ENCODE assay signal across 8 cellular contexts in genomic region chr2:102106813-102107740, GRCh38. TPM values are rescaled to one million over a fixed set of nuclear protein-coding genes. Genes with fewer than 3 reads are reported as not detected.
A peak's percentile ranks its signal among the peaks of the same experiment; 100 is the strongest.
DNase-seq lines count a peak whose midpoint lies in the region; ATAC-seq and TF ChIP-seq lines count a peak whose summit lies in the region.
"Not testable (repeated sequence)": the region's sequence is repeated elsewhere in the genome, so short reads cannot be mapped to it uniquely, and the experiment has no call there.

No MANE protein-coding gene starts in this region.

- H3K9ac ChIP-seq in IMR-90 (ENCODE audit: low read depth, low read length) = not testable (repeated sequence)

- peaks cover 75% of the 10 kb centered on the region for H3K79me2 ChIP-seq in ACC112 (ENCODE audit: control insufficient read depth, insufficient read depth, low read length, unreplicated experiment)

- H3K27me3 ChIP-seq in ACC112 (ENCODE audit: insufficient read depth, low read length); IMR-90 (ENCODE audit: control insufficient read depth, insufficient read depth, low read length); brain microvascular endothelial cell (replicated peaks); right lobe of liver; psoas muscle (ENCODE audit: insufficient read depth in 3 of 3, low read length in 2 of 3); upper lobe of left lung: not testable (repeated sequence)

- not testable (repeated sequence) for TF ChIP-seq RAD21 in IMR-90 (IDR thresholded peaks at IDR 0.05; ENCODE audit: low read length)

- intact Hi-C loops in IMR-90 (cut with micrococcal nuclease); right lobe of liver (cut with DNase I); psoas muscle (cut with DNase I): not testable (repeated sequence)

- not testable (repeated sequence) for H3K79me1 ChIP-seq in IMR-90 (ENCODE audit: low read depth in 1 of 2, low read length in 2 of 2)

- peak overlapping the region; percentile 25; the same call in 1 of the 2 replicates for H3K4me2 ChIP-seq in IMR-90 (ENCODE audit: low read depth, low read length)

- ATAC-seq in IMR-90 (ENCODE audit: low read depth); activated T-helper 17 cell treated with anti-CD3 and anti-CD28 coated beads, Interleukin-2, amount 50 U/mL, for 72 hours (replicated peaks); right lobe of liver; psoas muscle; upper lobe of left lung (ENCODE audit: low FRiP score in 2 of 2): not testable (repeated sequence)

- H3K4me3 ChIP-seq in ACC112 (ENCODE audit: low read depth, low read length) = peak overlapping the region; percentile 88
- not testable (repeated sequence) for H3K4me3 ChIP-seq in IMR-90 (ENCODE audit: insufficient read depth, low read depth, low read length); brain microvascular endothelial cell (ENCODE audit: low read depth, low read length)
- H3K4me3 ChIP-seq in fibroblast of the aortic adventitia (ENCODE audit: low read depth, low read length) = peak overlapping the region; percentile 79
- H3K4me3 ChIP-seq in right lobe of liver = peak overlapping the region; percentile 30 to 55 (median 54)
- H3K4me3 ChIP-seq in psoas muscle = peak overlapping the region; percentile 3
- H3K4me3 ChIP-seq in upper lobe of left lung = peak overlapping the region in 1 of 4 donors; percentile 50

- H3K27ac ChIP-seq in ACC112 (ENCODE audit: low read depth, low read length) = peak overlapping the region; percentile 98
- peak overlapping the region; percentile 50; the same call in 1 of the 2 replicates for H3K27ac ChIP-seq in IMR-90 (ENCODE audit: insufficient read depth, low read length)
- H3K27ac ChIP-seq in brain microvascular endothelial cell = peak overlapping the region; percentile 11
- H3K27ac ChIP-seq in right lobe of liver = peak overlapping the region; percentile 74 to 88 (median 77)
- not testable (repeated sequence) for H3K27ac ChIP-seq in psoas muscle
- H3K27ac ChIP-seq in upper lobe of left lung = peak overlapping the region in 3 of 4 donors; percentile 42 to 83 (median 76)

- TF ChIP-seq EP300 in upper lobe of left lung (IDR thresholded peaks at IDR 0.05) = not testable (repeated sequence)

- H3K27me3 Mint-ChIP-seq in activated T-helper 17 cell treated with anti-CD3 and anti-CD28 coated beads, Interleukin-2, amount 50 U/mL, for 72 hours = not testable (repeated sequence)

- H3K9me1 ChIP-seq in IMR-90 (ENCODE audit: insufficient read depth, low read length) = not testable (repeated sequence)

- not testable (repeated sequence) for H4K20me1 ChIP-seq in IMR-90 (ENCODE audit: insufficient read depth, low read length)

- peaks cover 46% of the 10 kb centered on the region for H3K4me1 Mint-ChIP-seq in activated T-helper 17 cell treated with anti-CD3 and anti-CD28 coated beads, Interleukin-2, amount 50 U/mL, for 72 hours

- H2BK20ac ChIP-seq in IMR-90 (ENCODE audit: low read depth, low read length) = not testable (repeated sequence)

- peak overlapping the region; percentile 93 for H3K27ac Mint-ChIP-seq in activated T-helper 17 cell treated with anti-CD3 and anti-CD28 coated beads, Interleukin-2, amount 50 U/mL, for 72 hours

- H3K18ac ChIP-seq in IMR-90 (ENCODE audit: low read depth, low read length) = peak overlapping the region; percentile 25

- not testable (repeated sequence) for H3K9me3 ChIP-seq in IMR-90 (ENCODE audit: control insufficient read depth, insufficient read depth, low read length); right lobe of liver; psoas muscle; upper lobe of left lung

- H4K91ac ChIP-seq in IMR-90 (ENCODE audit: insufficient read depth, low read depth, low read length) = not testable (repeated sequence)

- WGBS in IMR-90 (ENCODE audit: extremely low coverage in 2 of 2, insufficient read length in 1 of 2), 2 experiments = no CpG with 5 or more reads among the region's 6 CpGs
- 49% methylated on average over 6 of the region's 6 CpGs for WGBS in right lobe of liver (ENCODE audit: insufficient coverage, low coverage, low lambda C conversion rate, missing lambda C conversion rate)
- 82 to 92% (median 83%) methylated on average over 6 of the region's 6 CpGs for WGBS in psoas muscle, 3 donors
- 67 to 89% methylated on average over 6 of the region's 6 CpGs for WGBS in upper lobe of left lung, 2 donors

- TF ChIP-seq POLR2A in IMR-90 (IDR thresholded peaks at IDR 0.05; ENCODE audit: low read depth, low read length); right lobe of liver (IDR thresholded peaks at IDR 0.05); upper lobe of left lung (IDR thresholded peaks at IDR 0.05): not testable (repeated sequence)

- peaks cover 71% of the 10 kb centered on the region for H3K36me3 Mint-ChIP-seq in activated T-helper 17 cell treated with anti-CD3 and anti-CD28 coated beads, Interleukin-2, amount 50 U/mL, for 72 hours (ENCODE audit: low read depth)

- not testable (repeated sequence) for H3K23ac ChIP-seq in IMR-90 (ENCODE audit: low read depth, low read length)

- H3K56ac ChIP-seq in IMR-90 (ENCODE audit: extremely low read depth, insufficient read depth, low read length) = not testable (repeated sequence)

- peak overlapping the region; percentile 43 for H2BK5ac ChIP-seq in IMR-90 (ENCODE audit: low read depth, low read length, poor library complexity, severe bottlenecking)

- H2AFZ ChIP-seq in ACC112 (ENCODE audit: low read length, unreplicated experiment); IMR-90 (replicated peaks; ENCODE audit: low read length, poor library complexity): not testable (repeated sequence)

- H3K4me3 Mint-ChIP-seq in activated T-helper 17 cell treated with anti-CD3 and anti-CD28 coated beads, Interleukin-2, amount 50 U/mL, for 72 hours = peak overlapping the region; percentile 90

- H4K5ac ChIP-seq in IMR-90 (ENCODE audit: low read depth, low read length) = not testable (repeated sequence)

- not testable (repeated sequence) for H2BK15ac ChIP-seq in IMR-90 (ENCODE audit: low read depth, low read length)

- H3K4me1 ChIP-seq in ACC112 (ENCODE audit: control insufficient read depth, insufficient read depth, low read length, unreplicated experiment) (peaks cover 59% of the 10 kb centered on the region), IMR-90 (ENCODE audit: control insufficient read depth, insufficient read depth, low read length) (peaks cover 13% of the 10 kb centered on the region), right lobe of liver (peaks cover 0 to 70% (median 26%) of the 10 kb centered on the region in 4 donors), psoas muscle (peaks cover 47% of the 10 kb centered on the region), upper lobe of left lung (peaks cover 19 to 46% (median 25%) of the 10 kb centered on the region in 4 donors)

- not testable (repeated sequence) for H4K8ac ChIP-seq in IMR-90 (ENCODE audit: low read depth in 2 of 2, low read length in 2 of 2)

- dilution Hi-C loops in IMR-90 (cut with HindIII; ENCODE audit: low sequenced_read_pairs, unreplicated experiment) = not testable (repeated sequence)

- H3K36me3 ChIP-seq in ACC112 (ENCODE audit: insufficient read depth, low read length) = peaks cover 37% of the 10 kb centered on the region
- peaks cover 16% of the 10 kb centered on the region for H3K36me3 ChIP-seq in IMR-90 (ENCODE audit: control insufficient read depth, insufficient read depth, low read length)
- H3K36me3 ChIP-seq in brain microvascular endothelial cell (replicated peaks); right lobe of liver; psoas muscle (ENCODE audit: insufficient read depth in 1 of 2, low read depth in 1 of 2); upper lobe of left lung: not testable (repeated sequence)

- in situ Hi-C loops in IMR-90 (cut with MboI; ENCODE audit: low sequenced_read_pairs); brain microvascular endothelial cell (cut with HindIII; ENCODE audit: low pct_ligation_motif_present, low sequenced_read_pairs): not testable (repeated sequence)

- H3K9me3 Mint-ChIP-seq in activated T-helper 17 cell treated with anti-CD3 and anti-CD28 coated beads, Interleukin-2, amount 50 U/mL, for 72 hours = not testable (repeated sequence)

- not testable (repeated sequence) for H2AK5ac ChIP-seq in IMR-90 (ENCODE audit: low read depth, low read length)

- DNase-seq in IMR-90; brain microvascular endothelial cell; fibroblast of the aortic adventitia (ENCODE audit: low read depth); right lobe of liver; psoas muscle; upper lobe of left lung: not testable (repeated sequence)

- not testable (repeated sequence) for H2AK9ac ChIP-seq in IMR-90 (replicated peaks; ENCODE audit: low read depth, low read length, poor library complexity)

- not testable (repeated sequence) for BruUV-seq in IMR-90 (replicated peaks; lab: Mats Ljungman, UMichigan)

- not testable (repeated sequence) for H3K14ac ChIP-seq in IMR-90 (replicated peaks; ENCODE audit: low read depth, low read length)

- POLR2A ChIA-PET in IMR-90 (lab: Charles Lee; ENCODE audit: unreplicated experiment) = not testable (repeated sequence)

- TF ChIP-seq CTCF in IMR-90 (conservative IDR thresholded peaks at IDR 0.05; ENCODE audit: low read depth, low read length); brain microvascular endothelial cell (IDR thresholded peaks at IDR 0.05; ENCODE audit: low read depth, low read length, missing control alignments); fibroblast of the aortic adventitia (IDR thresholded peaks at IDR 0.05; ENCODE audit: insufficient read depth, low read length); right lobe of liver (IDR thresholded peaks at IDR 0.05); psoas muscle (IDR thresholded peaks at IDR 0.05); upper lobe of left lung (IDR thresholded peaks at IDR 0.05): not testable (repeated sequence)

- H2BK120ac ChIP-seq in IMR-90 (ENCODE audit: low read depth, low read length) = not testable (repeated sequence)

- 0 out of 2 replicates have a peak overlapping the region, but pooled peaks have one; percentile 2 for H3K4ac ChIP-seq in IMR-90 (ENCODE audit: low read depth, low read length)

- CTCF ChIA-PET in IMR-90 (lab: Yijun Ruan, JAX) = interaction anchor here (0.6 to 1.9 kb wide), 3 partner anchors 61 to 101 kb away, joined by 4 to 7 read pairs (median 6); no protein-coding TSS in a partner anchor

RNA-seq across cellular contexts. Expression of gene IL1R1, which starts 35.5 kb away (rescaled TPM):
- total RNA-seq in IMR-90 (2012; rRNA removed) (6.5 and 8.1 TPM in 2 replicates), fibroblast of the aortic adventitia (ENCODE audit: low replicate concordance) (150 and 152 TPM in 2 replicates), right lobe of liver (10 to 100 TPM; 40.8 to 67.6 (median 52.2) TPM), psoas muscle (10 to 100 TPM; 15.9 to 39.8 (median 26.8) TPM), upper lobe of left lung (100 to 1,000 TPM in 3 of 6 donors, 10 to 100 TPM in 3; 48.2 to 148 (median 111) TPM)
- polyA plus RNA-seq in IMR-90 (2012; rRNA removed) (11.3 and 13.8 TPM in 2 replicates), psoas muscle (10 to 100 TPM; 10.4 to 14.3 (median 11.3) TPM)
- 4.6 and 9.3 TPM in 2 replicates for polyA plus RNA-seq in IMR-90 (2012; cell fraction: cytosol; rRNA removed)
- polyA plus RNA-seq in IMR-90 (2012; cell fraction: nucleus; rRNA removed; ENCODE audit: low replicate concordance) = 6.3 and 29.2 TPM in 2 replicates
- 10 to 100 TPM; 41.7 to 68.1 TPM for total RNA-seq in activated T-helper 17 cell treated with anti-CD3 and anti-CD28 coated beads, Interleukin-2, amount 50 U/mL, for 72 hours
